Comparison of ENCODE assay signal across 8 cellular contexts in the genomic region with DNA sequence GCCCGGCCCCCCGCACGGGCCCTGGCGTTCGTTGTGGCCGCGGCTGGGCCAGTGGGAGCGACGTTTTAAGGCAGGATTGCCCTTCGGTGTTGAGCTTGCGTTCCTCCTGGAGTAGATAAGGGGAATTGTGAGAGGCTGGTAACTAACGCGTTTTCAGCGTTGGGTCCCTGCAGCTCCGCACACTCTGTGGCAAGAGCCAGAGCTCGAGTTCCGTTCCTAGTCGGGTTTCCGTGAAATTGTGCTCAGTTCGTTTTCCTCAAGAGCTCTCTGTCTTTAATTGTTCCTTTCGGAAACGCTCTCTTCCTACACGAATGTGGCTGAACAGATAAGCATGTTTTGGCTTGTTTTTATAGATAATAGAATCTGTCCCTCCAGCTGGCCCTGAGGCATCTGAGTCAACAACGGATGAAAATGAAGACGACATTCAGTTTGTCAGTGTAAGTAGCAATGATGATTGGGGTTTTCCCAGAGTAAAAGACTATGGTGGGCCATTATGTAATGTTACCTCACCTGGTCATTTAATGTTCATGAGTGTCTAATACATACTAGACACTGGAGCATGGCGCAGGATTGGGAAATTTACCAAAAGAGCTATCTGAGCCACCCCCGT. TPM values are rescaled to one million over a fixed set of nuclear protein-coding genes. Genes with fewer than 3 reads are reported as not detected.
DNase-seq lines count a peak whose midpoint lies in the region; ATAC-seq, FAIRE-seq and TF ChIP-seq lines count a peak whose summit lies in the region.
"Not testable (repeated sequence)": the region's sequence is repeated elsewhere in the genome, so short reads cannot be mapped to it uniquely, and the experiment has no call there.

No MANE protein-coding gene starts in this region.

- FAIRE-seq in islet of Langerhans (lab: Jason Lieb, UNC), result peak; percentile 83

- not testable (repeated sequence) for H3K9me3 ChIP-seq in skeletal muscle satellite cell (replicated peaks; ENCODE audit: low read length)

- peak; percentile 19 for ATAC-seq in GM19324 (IDR thresholded peaks at IDR 0.05; ENCODE audit: low FRiP score, unreplicated experiment)
- ATAC-seq in HG02623 (IDR thresholded peaks at IDR 0.05; ENCODE audit: unreplicated experiment), result peak; percentile 5
- peak; percentile 6 for ATAC-seq in HG03342 (IDR thresholded peaks at IDR 0.05; ENCODE audit: unreplicated experiment)

- H3K4me3 Mint-ChIP-seq in T-helper 1 cell treated with Interleukin-12 subunit alpha and Interleukin-12 subunit beta and Interleukin-4 antibody, amounts not matched to agents 30 μg/mL and 1 μg/mL, for 36 hours, result peak overlapping the region; percentile 81
- H3K4me3 Mint-ChIP-seq in MCF 10A (ENCODE audit: unreplicated experiment), result peak overlapping the region; percentile 70

- H3K4me1 Mint-ChIP-seq in T-helper 1 cell treated with Interleukin-12 subunit alpha and Interleukin-12 subunit beta and Interleukin-4 antibody, amounts not matched to agents 30 μg/mL and 1 μg/mL, for 36 hours (ENCODE audit: low read depth), result peaks cover 25% of the 10 kb centered on the region
- peaks cover 28% of the 10 kb centered on the region for H3K4me1 Mint-ChIP-seq in MCF 10A (ENCODE audit: insufficient read depth, unreplicated experiment)

- H3K9ac ChIP-seq in skeletal muscle satellite cell (ENCODE audit: low read depth, low read length), result peak overlapping the region; percentile 81

- CTCF ChIA-PET in MCF 10A (lab: Yijun Ruan, JAX), result not testable (repeated sequence)

- POLR2A ChIA-PET in MCF 10A (lab: Yijun Ruan, JAX), result not testable (repeated sequence)

- not testable (repeated sequence) for H3K27me3 Mint-ChIP-seq in T-helper 1 cell treated with Interleukin-12 subunit alpha and Interleukin-12 subunit beta and Interleukin-4 antibody, amounts not matched to agents 30 μg/mL and 1 μg/mL, for 36 hours (ENCODE audit: low read depth); MCF 10A (ENCODE audit: insufficient read depth, unreplicated experiment)

- H3K4me2 ChIP-seq in skeletal muscle satellite cell (ENCODE audit: low read length), result not testable (repeated sequence)

- DNase-seq in MCF 10A (ENCODE audit: unreplicated experiment), result not testable (repeated sequence)

- not testable (repeated sequence) for H3K9me3 Mint-ChIP-seq in T-helper 1 cell treated with Interleukin-12 subunit alpha and Interleukin-12 subunit beta and Interleukin-4 antibody, amounts not matched to agents 30 μg/mL and 1 μg/mL, for 36 hours; MCF 10A (ENCODE audit: unreplicated experiment)

- H3K36me3 ChIP-seq in skeletal muscle satellite cell (ENCODE audit: insufficient read depth, low read length), result peaks cover 23% of the 10 kb centered on the region

- peaks cover 29% of the 10 kb centered on the region for H3K4me1 ChIP-seq in skeletal muscle satellite cell (ENCODE audit: control insufficient read depth, insufficient read depth, low read length)

- not testable (repeated sequence) for H3K27me3 ChIP-seq in skeletal muscle satellite cell (ENCODE audit: control insufficient read depth, insufficient read depth, low read length)

- H3K27ac ChIP-seq in C4-2B, result peak overlapping the region; percentile 65

- H3K36me3 Mint-ChIP-seq in T-helper 1 cell treated with Interleukin-12 subunit alpha and Interleukin-12 subunit beta and Interleukin-4 antibody, amounts not matched to agents 30 μg/mL and 1 μg/mL, for 36 hours (ENCODE audit: low read depth), result peaks cover 17% of the 10 kb centered on the region
- H3K36me3 Mint-ChIP-seq in MCF 10A (ENCODE audit: insufficient read depth, unreplicated experiment), result peaks cover 31% of the 10 kb centered on the region

- not testable (repeated sequence) for H3K27ac Mint-ChIP-seq in T-helper 1 cell treated with Interleukin-12 subunit alpha and Interleukin-12 subunit beta and Interleukin-4 antibody, amounts not matched to agents 30 μg/mL and 1 μg/mL, for 36 hours
- peak overlapping the region; percentile 71 for H3K27ac Mint-ChIP-seq in MCF 10A (ENCODE audit: low read depth, unreplicated experiment)

- not testable (repeated sequence) for BruUV-seq in MCF 10A (replicated peaks; lab: Mats Ljungman, UMichigan)

- intact Hi-C loops in MCF 10A (cut with micrococcal nuclease), result not testable (repeated sequence)

- not testable (repeated sequence) for H3K4me3 ChIP-seq in skeletal muscle satellite cell (ENCODE audit: low read length)

- not testable (repeated sequence) for TF ChIP-seq CTCF in C4-2B (conservative IDR thresholded peaks at IDR 0.05); MCF 10A (IDR thresholded peaks at IDR 0.05; ENCODE audit: unreplicated experiment)

RNA-seq across cellular contexts. Expression of a gene that starts 0.6 kb away (rescaled TPM):
- total RNA-seq in MCF 10A (2022), result 63.0 and 65.7 TPM in 2 replicates
- total RNA-seq in skeletal muscle satellite cell (2012; rRNA removed), result 45.0 and 48.9 TPM in 2 replicates

RNA-seq across cellular contexts. Expression of a gene that starts 44.1 kb away (rescaled TPM):
- 15.3 and 15.5 TPM in 2 replicates for total RNA-seq in MCF 10A (2022)
- total RNA-seq in skeletal muscle satellite cell (2012; rRNA removed), result 12.2 and 15.9 TPM in 2 replicates
